In genomic region chr3:9311265-9311664, GRCh38 we compare ENCODE assay signal across 1 cellular context.
A peak's percentile ranks its signal among the peaks of the same experiment; 100 is the strongest.
TF ChIP-seq lines count a peak whose summit lies in the region.

No MANE protein-coding gene starts in this region.

TF ChIP-seq in H1, 55 proteins besides CTCF, POLR2A, EP300 and RAD21:
- no peak for TF ChIP-seq SIRT6 (IDR thresholded peaks at IDR 0.05; ENCODE audit: low read length)
- TF ChIP-seq CEBPB (IDR thresholded peaks at IDR 0.05; ENCODE audit: low read depth, low read length), result 0 out of 2 replicates have a peak, but pooled peaks have one; percentile 8
TF ChIP-seq in H1: peak in this region for 1.
